ENCODE assay signal across 29 cellular contexts in genomic region chr22:47617186-47617585, GRCh38.
"Had no signal": no experiment of that assay in that cellular context is flagged by ENCODE, and none has a peak within 500 bp of the region (broad histone marks: within the 10 kb centered on the region; RNA-seq: fewer than 3 reads in every experiment).

No MANE protein-coding gene starts in this region.

- H3K4me1 ChIP-seq: stomach, suprapubic skin, testis, thyroid gland, tibial artery, tibial nerve, transverse colon, upper lobe of left lung, upper lobe of right lung, uterus, vagina had no signal

- FAIRE-seq: urothelium cell line had no signal

- H3K27ac ChIP-seq: stomach, suprapubic skin, testis, thoracic aorta, thyroid gland, tibial artery, tibial nerve, transverse colon, upper lobe of left lung, upper lobe of right lung, uterus, vagina had no signal

- H3K4me3 ChIP-seq: stomach, suprapubic skin, testis, thoracic aorta, thyroid gland, tibial artery, tibial nerve, transverse colon, upper lobe of left lung, upper lobe of right lung, uterus, vagina had no signal

- H3K27ac Mint-ChIP-seq: stimulated activated effector memory CD8-positive, alpha-beta T cell treated with anti-CD3 and anti-CD28 coated beads, Interleukin-12 subunit alpha, Interleukin-12 subunit beta, amount 100 ng/mL, for 72 hours; stimulated activated memory B cell treated with anti-CD40 and anti-IgM and Interleukin-4, amounts not matched to agents 10 μg/mL and 1 μg/mL and 100 μg/mL, for 72 hours; stimulated activated naive B cell treated with anti-CD40 and anti-IgM and Interleukin-4, amounts not matched to agents 10 μg/mL and 1 μg/mL and 100 μg/mL, for 72 hours; stimulated activated naive CD8-positive, alpha-beta T cell treated with anti-CD3 and anti-CD28 coated beads, Interleukin-15, amount 100 ng/mL, for 72 hours; stimulated activated naive CD8-positive, alpha-beta T cell treated with anti-CD3 and anti-CD28 coated beads, Interleukin-15, Interleukin-2, amounts not matched to agents 100 ng/mL and 50 ng/mL, for 24 hours; type B pancreatic cell had no signal

- H3K36me3 Mint-ChIP-seq: stimulated activated effector memory CD8-positive, alpha-beta T cell treated with anti-CD3 and anti-CD28 coated beads, Interleukin-12 subunit alpha, Interleukin-12 subunit beta, amount 100 ng/mL, for 72 hours; stimulated activated memory B cell treated with anti-CD40 and anti-IgM and Interleukin-4, amounts not matched to agents 10 μg/mL and 1 μg/mL and 100 μg/mL, for 72 hours; stimulated activated naive B cell treated with anti-CD40 and anti-IgM and Interleukin-4, amounts not matched to agents 10 μg/mL and 1 μg/mL and 100 μg/mL, for 72 hours; type B pancreatic cell had no signal

- H3K4me3 Mint-ChIP-seq: stimulated activated effector memory CD8-positive, alpha-beta T cell treated with anti-CD3 and anti-CD28 coated beads, Interleukin-12 subunit alpha, Interleukin-12 subunit beta, amount 100 ng/mL, for 72 hours; stimulated activated memory B cell treated with anti-CD40 and anti-IgM and Interleukin-4, amounts not matched to agents 10 μg/mL and 1 μg/mL and 100 μg/mL, for 72 hours; stimulated activated naive B cell treated with anti-CD40 and anti-IgM and Interleukin-4, amounts not matched to agents 10 μg/mL and 1 μg/mL and 100 μg/mL, for 72 hours; stimulated activated naive CD8-positive, alpha-beta T cell treated with anti-CD3 and anti-CD28 coated beads, Interleukin-15, amount 100 ng/mL, for 72 hours; stimulated activated naive CD8-positive, alpha-beta T cell treated with anti-CD3 and anti-CD28 coated beads, Interleukin-15, Interleukin-2, amounts not matched to agents 100 ng/mL and 50 ng/mL, for 24 hours; type B pancreatic cell had no signal

- ATAC-seq: stimulated activated effector memory CD8-positive, alpha-beta T cell treated with anti-CD3 and anti-CD28 coated beads, Interleukin-12 subunit alpha, Interleukin-12 subunit beta, amount 100 ng/mL, for 72 hours; stimulated activated memory B cell treated with anti-CD40 and anti-IgM and Interleukin-4, amounts not matched to agents 10 μg/mL and 1 μg/mL and 100 μg/mL, for 72 hours; stimulated activated naive B cell treated with anti-CD40 and anti-IgM and Interleukin-4, amounts not matched to agents 10 μg/mL and 1 μg/mL and 100 μg/mL, for 72 hours; stimulated activated naive CD8-positive, alpha-beta T cell treated with anti-CD3 and anti-CD28 coated beads, Interleukin-15, amount 100 ng/mL, for 72 hours; stimulated activated naive CD8-positive, alpha-beta T cell treated with anti-CD3 and anti-CD28 coated beads, Interleukin-15, Interleukin-2, amounts not matched to agents 100 U/mL and 50 U/mL, for 24 hours; upper lobe of right lung had no signal

- DNase-seq: stimulated activated CD4-positive, alpha-beta T cell treated with anti-CD3 and anti-CD28 coated beads, Interleukin-2, amount 100 ng/mL, for 48 hours; stimulated activated CD4-positive, alpha-beta T cell treated with anti-CD3 and anti-CD28 coated beads, Interleukin-4, amount 100 ng/mL, for 1 hour; stimulated activated CD4-positive, alpha-beta T cell treated with anti-CD3 and anti-CD28 coated beads, Interleukin-4, amount 100 ng/mL, for 24 hours; stimulated activated CD4-positive, alpha-beta T cell treated with anti-CD3 and anti-CD28 coated beads, Interleukin-4, amount 100 ng/mL, for 4 hours; stimulated activated CD8-positive, alpha-beta memory T cell treated with anti-CD3 and anti-CD28 coated beads, Interleukin-4, amount 100 ng/mL, for 48 hours; stimulated activated naive B cell treated with anti-CD40 and anti-IgM and Interleukin-4, amounts not matched to agents 10 μg/mL and 1 μg/mL and 100 μg/mL, for 72 hours; stimulated activated naive CD4-positive, alpha-beta T cell; stimulated activated naive CD4-positive, alpha-beta T cell treated with Interleukin-2 at 50 U/mL for 16 hours; stimulated activated naive CD8-positive, alpha-beta T cell treated with anti-CD3 and anti-CD28 coated beads, Interleukin-15, amount 100 ng/mL, for 72 hours; stimulated activated naive CD8-positive, alpha-beta T cell treated with anti-CD3 and anti-CD28 coated beads, Interleukin-15, Interleukin-2, amounts not matched to agents 100 U/mL and 50 U/mL, for 24 hours; substantia nigra; testis; thyroid gland; tibial artery; transverse colon; trophoblast cell; upper lobe of left lung; upper lobe of right lung; uterus had no signal

- H3K36me3 ChIP-seq: stomach, suprapubic skin, thoracic aorta, thyroid gland, tibial artery, tibial nerve, transverse colon, upper lobe of left lung, upper lobe of right lung, uterus, vagina had no signal

- H3K27me3 ChIP-seq: testis, thyroid gland, tibial nerve, transverse colon, upper lobe of left lung, vagina had no signal

- H3K9me3 ChIP-seq: stomach, suprapubic skin, testis, thoracic aorta, thyroid gland, tibial artery, tibial nerve, transverse colon, upper lobe of left lung, upper lobe of right lung, uterus, vagina had no signal

- H3K4me1 Mint-ChIP-seq: stimulated activated effector memory CD8-positive, alpha-beta T cell treated with anti-CD3 and anti-CD28 coated beads, Interleukin-12 subunit alpha, Interleukin-12 subunit beta, amount 100 ng/mL, for 72 hours; stimulated activated memory B cell treated with anti-CD40 and anti-IgM and Interleukin-4, amounts not matched to agents 10 μg/mL and 1 μg/mL and 100 μg/mL, for 72 hours; stimulated activated naive B cell treated with anti-CD40 and anti-IgM and Interleukin-4, amounts not matched to agents 10 μg/mL and 1 μg/mL and 100 μg/mL, for 72 hours; stimulated activated naive CD8-positive, alpha-beta T cell treated with anti-CD3 and anti-CD28 coated beads, Interleukin-15, amount 100 ng/mL, for 72 hours had no signal

- H3K27me3 Mint-ChIP-seq: stimulated activated naive CD8-positive, alpha-beta T cell treated with anti-CD3 and anti-CD28 coated beads, Interleukin-15, Interleukin-2, amounts not matched to agents 100 ng/mL and 50 ng/mL, for 24 hours; type B pancreatic cell had no signal

- H3K9me3 Mint-ChIP-seq: stimulated activated effector memory CD8-positive, alpha-beta T cell treated with anti-CD3 and anti-CD28 coated beads, Interleukin-12 subunit alpha, Interleukin-12 subunit beta, amount 100 ng/mL, for 72 hours; stimulated activated naive B cell treated with anti-CD40 and anti-IgM and Interleukin-4, amounts not matched to agents 10 μg/mL and 1 μg/mL and 100 μg/mL, for 72 hours; stimulated activated naive CD8-positive, alpha-beta T cell treated with anti-CD3 and anti-CD28 coated beads, Interleukin-15, amount 100 ng/mL, for 72 hours; stimulated activated naive CD8-positive, alpha-beta T cell treated with anti-CD3 and anti-CD28 coated beads, Interleukin-15, Interleukin-2, amounts not matched to agents 100 ng/mL and 50 ng/mL, for 24 hours; type B pancreatic cell had no signal
